ENCODE assay signal across 10 cellular contexts in genomic region chr7:22121702-22122474, GRCh38.
DNase-seq lines count a peak whose midpoint lies in the region; ATAC-seq and TF ChIP-seq lines count a peak whose summit lies in the region.
"Had no signal": no experiment of that assay in that cellular context is flagged by ENCODE, and none has a peak within 500 bp of the region (broad histone marks: within the 10 kb centered on the region; RNA-seq: fewer than 3 reads in every experiment).

No MANE protein-coding gene starts in this region.

- H3K9me1 ChIP-seq in IMR-90 (ENCODE audit: insufficient read depth, low read length) = no peaks in the 10 kb centered on the region

- H2AK9ac ChIP-seq in IMR-90 (replicated peaks; ENCODE audit: low read depth, low read length, poor library complexity) = no peak overlapping the region

- H3K36me3 ChIP-seq in IMR-90 (ENCODE audit: control insufficient read depth, insufficient read depth, low read length) (no peaks in the 10 kb centered on the region), lower lobe of right lung (peaks cover 85% of the 10 kb centered on the region)

- 68% methylated on average over 3 of the region's 8 CpGs; no CpG with 5 or more reads in 1 of the 2 experiments for WGBS in IMR-90 (ENCODE audit: extremely low coverage in 2 of 2, insufficient read length in 1 of 2), 2 experiments

- CTCF ChIA-PET in IMR-90 (lab: Yijun Ruan, JAX) = no interaction called here

- H3K56ac ChIP-seq in IMR-90 (ENCODE audit: extremely low read depth, insufficient read depth, low read length) = no peak overlapping the region

- no peak overlapping the region for H4K91ac ChIP-seq in IMR-90 (ENCODE audit: insufficient read depth, low read depth, low read length)

- H2BK5ac ChIP-seq in IMR-90 (ENCODE audit: low read depth, low read length, poor library complexity, severe bottlenecking) = no peak overlapping the region

- intact Hi-C loops in IMR-90 (cut with micrococcal nuclease) = no loop called here
- intact Hi-C loops in lower lobe of right lung (cut with DNase I) = no loop called here

- no peak overlapping the region for H2BK15ac ChIP-seq in IMR-90 (ENCODE audit: low read depth, low read length)

- no peak overlapping the region for H4K5ac ChIP-seq in IMR-90 (ENCODE audit: low read depth, low read length)

- H2BK120ac ChIP-seq in IMR-90 (ENCODE audit: low read depth, low read length) = no peak overlapping the region

- H3K18ac ChIP-seq in IMR-90 (ENCODE audit: low read depth, low read length) = no peak overlapping the region

- peak overlapping the region; percentile 58 for H2AFZ ChIP-seq in IMR-90 (replicated peaks; ENCODE audit: low read length, poor library complexity)

- no TSS peak for BruUV-seq in IMR-90 (replicated peaks; lab: Mats Ljungman, UMichigan)

- H3K4ac ChIP-seq in IMR-90 (ENCODE audit: low read depth, low read length) = no peak overlapping the region

- H3K9ac ChIP-seq in IMR-90 (ENCODE audit: low read depth, low read length) = no peak overlapping the region

- H3K4me1 ChIP-seq in IMR-90 (ENCODE audit: control insufficient read depth, insufficient read depth, low read length) (no peaks in the 10 kb centered on the region), lower lobe of right lung (peaks cover 15% of the 10 kb centered on the region)

- no peak overlapping the region for H3K14ac ChIP-seq in IMR-90 (replicated peaks; ENCODE audit: low read depth, low read length)

- POLR2A ChIA-PET in IMR-90 (lab: Charles Lee; ENCODE audit: unreplicated experiment) = no interaction called here

- no peak overlapping the region for H3K4me3 ChIP-seq in IMR-90 (ENCODE audit: insufficient read depth, low read depth, low read length)
- no peak overlapping the region for H3K4me3 ChIP-seq in coronary artery
- no peak overlapping the region for H3K4me3 ChIP-seq in lower lobe of right lung

- TF ChIP-seq CTCF in IMR-90 (conservative IDR thresholded peaks at IDR 0.05; ENCODE audit: low read depth, low read length) = no peak
- TF ChIP-seq CTCF in coronary artery (IDR thresholded peaks at IDR 0.05) = no peak
- no peak for TF ChIP-seq CTCF in lower lobe of right lung (IDR thresholded peaks at IDR 0.05)

- H2AK5ac ChIP-seq in IMR-90 (ENCODE audit: low read depth, low read length) = no peak overlapping the region

- TF ChIP-seq RAD21 in IMR-90 (IDR thresholded peaks at IDR 0.05; ENCODE audit: low read length) = no peak

- H3K27ac ChIP-seq in IMR-90 (ENCODE audit: insufficient read depth, low read length) (no peak overlapping the region), coronary artery (peak overlapping the region; percentile 66 to 75), lower lobe of right lung (peak overlapping the region; percentile 38)
- H3K27ac ChIP-seq: VCaP had no signal

- H4K8ac ChIP-seq in IMR-90 (ENCODE audit: low read depth in 2 of 2, low read length in 2 of 2) = no peak overlapping the region

- H3K4me2 ChIP-seq in IMR-90 (ENCODE audit: low read depth, low read length) = no peak overlapping the region

- H4K20me1 ChIP-seq in IMR-90 (ENCODE audit: insufficient read depth, low read length) = no peaks in the 10 kb centered on the region

- H3K23ac ChIP-seq in IMR-90 (ENCODE audit: low read depth, low read length) = no peak overlapping the region

- no peak for ATAC-seq in IMR-90 (ENCODE audit: low read depth)
- ATAC-seq in lower lobe of right lung = peak in 1 of 2 donors; percentile 51
- ATAC-seq in HG03196 (IDR thresholded peaks at IDR 0.05; ENCODE audit: unreplicated experiment) = no peak
- no peak for ATAC-seq in HG03097 (IDR thresholded peaks at IDR 0.05; ENCODE audit: low FRiP score, unreplicated experiment)

- in situ Hi-C loops in IMR-90 (cut with MboI; ENCODE audit: low sequenced_read_pairs) = loop anchor here (25.0 kb wide), 1 partner anchor 940 kb away; no protein-coding TSS in a partner anchor

- no peak for TF ChIP-seq POLR2A in IMR-90 (IDR thresholded peaks at IDR 0.05; ENCODE audit: low read depth, low read length)

- dilution Hi-C loops in IMR-90 (cut with HindIII; ENCODE audit: low sequenced_read_pairs, unreplicated experiment) = loop anchor here (25.0 kb wide), 1 partner anchor 365 kb away; no protein-coding TSS in a partner anchor

- H2BK20ac ChIP-seq in IMR-90 (ENCODE audit: low read depth, low read length) = no peak overlapping the region

- H3K79me1 ChIP-seq in IMR-90 (ENCODE audit: low read depth in 1 of 2, low read length in 2 of 2) = no peaks in the 10 kb centered on the region

- peaks cover 10% of the 10 kb centered on the region for H3K27me3 ChIP-seq in IMR-90 (ENCODE audit: control insufficient read depth, insufficient read depth, low read length)
- no peaks in the 10 kb centered on the region for H3K27me3 ChIP-seq in lower lobe of right lung (ENCODE audit: low read depth)

- DNase-seq in CD1c-positive myeloid dendritic cell (ENCODE audit: extremely low spot score) = peak; percentile 10
- DNase-seq in IMR-90 = peak; percentile 33
- no peak for DNase-seq in coronary artery (ENCODE audit: low spot score)
- DNase-seq in lower lobe of right lung = no peak
- DNase-seq in SKM-1 treated with dmso at 0.1 percent for 144 hours (lab: John Stamatoyannopoulos, UW; ENCODE audit: unreplicated experiment) = no peak
- no peak for DNase-seq in medulla oblongata (ENCODE audit: extremely low spot score)
- DNase-seq: DMS79 had no signal

- H3K9me3 ChIP-seq in IMR-90 (ENCODE audit: control insufficient read depth, insufficient read depth, low read length) (no peaks in the 10 kb centered on the region; the same call in 1 of the 2 replicates), lower lobe of right lung (no peaks in the 10 kb centered on the region)

TF ChIP-seq in IMR-90, 13 proteins besides CTCF, POLR2A, EP300 and RAD21:
- TF ChIP-seq BHLHE40 (IDR thresholded peaks at IDR 0.05; ENCODE audit: low read depth, low read length) (no peak), FOS (IDR thresholded peaks at IDR 0.05; ENCODE audit: low read depth, low read length) (no peak), NFE2L2 (IDR thresholded peaks at IDR 0.05; ENCODE audit: low read depth, low read length) (no peak), CHD1 (IDR thresholded peaks at IDR 0.05; ENCODE audit: low read depth, low read length) (no peak), MAFK (IDR thresholded peaks at IDR 0.05; ENCODE audit: low read depth, low read length) (no peak), RFX5 (IDR thresholded peaks at IDR 0.05; ENCODE audit: low read depth, low read length) (no peak), CEBPB (IDR thresholded peaks at IDR 0.05; ENCODE audit: low read depth, low read length) (no peak), MAZ (IDR thresholded peaks at IDR 0.05; ENCODE audit: borderline replicate concordance, low read depth, low read length) (no peak), MXI1 (IDR thresholded peaks at IDR 0.05; ENCODE audit: borderline replicate concordance, low read depth, low read length) (no peak), RCOR1 (IDR thresholded peaks at IDR 0.05; ENCODE audit: insufficient replicate concordance, low read length) (no peak), SMC3 (IDR thresholded peaks at IDR 0.05; ENCODE audit: low read depth, low read length) (no peak)
- TF ChIP-seq, protein P1, sequence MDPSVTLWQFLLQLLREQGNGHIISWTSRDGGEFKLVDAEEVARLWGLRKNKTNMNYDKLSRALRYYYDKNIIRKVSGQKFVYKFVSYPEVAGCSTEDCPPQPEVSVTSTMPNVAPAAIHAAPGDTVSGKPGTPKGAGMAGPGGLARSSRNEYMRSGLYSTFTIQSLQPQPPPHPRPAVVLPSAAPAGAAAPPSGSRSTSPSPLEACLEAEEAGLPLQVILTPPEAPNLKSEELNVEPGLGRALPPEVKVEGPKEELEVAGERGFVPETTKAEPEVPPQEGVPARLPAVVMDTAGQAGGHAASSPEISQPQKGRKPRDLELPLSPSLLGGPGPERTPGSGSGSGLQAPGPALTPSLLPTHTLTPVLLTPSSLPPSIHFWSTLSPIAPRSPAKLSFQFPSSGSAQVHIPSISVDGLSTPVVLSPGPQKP (IDR thresholded peaks at IDR 0.05; ENCODE audit: borderline replicate concordance, low read depth, low read length) = no peak
- TF ChIP-seq, protein P2, sequence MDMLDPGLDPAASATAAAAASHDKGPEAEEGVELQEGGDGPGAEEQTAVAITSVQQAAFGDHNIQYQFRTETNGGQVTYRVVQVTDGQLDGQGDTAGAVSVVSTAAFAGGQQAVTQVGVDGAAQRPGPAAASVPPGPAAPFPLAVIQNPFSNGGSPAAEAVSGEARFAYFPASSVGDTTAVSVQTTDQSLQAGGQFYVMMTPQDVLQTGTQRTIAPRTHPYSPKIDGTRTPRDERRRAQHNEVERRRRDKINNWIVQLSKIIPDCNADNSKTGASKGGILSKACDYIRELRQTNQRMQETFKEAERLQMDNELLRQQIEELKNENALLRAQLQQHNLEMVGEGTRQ (IDR thresholded peaks at IDR 0.05; ENCODE audit: low read depth, low read length) = no peak

Comparison
In these comparisons a context has a peak if more than half of its experiments do, and no peak if none do; other contexts are left out.
1. DNase-seq: peak in CD1c-positive myeloid dendritic cell (single experiment) and IMR-90 (single experiment); none in coronary artery (single experiment), lower lobe of right lung (single experiment), SKM-1 treated with dmso at 0.1 percent for 144 hours (single experiment) and medulla oblongata (single experiment).